In genomic region chr10:124738441-124738840, GRCh38 we compare ENCODE assay signal across 10 cellular contexts. TPM values are rescaled to one million over a fixed set of nuclear protein-coding genes. Genes with fewer than 3 reads are reported as not detected.
DNase-seq lines count a peak whose midpoint lies in the region; ATAC-seq and TF ChIP-seq lines count a peak whose summit lies in the region.
"Had no signal": no experiment of that assay in that cellular context is flagged by ENCODE, and none has a peak within 500 bp of the region (broad histone marks: within the 10 kb centered on the region; RNA-seq: fewer than 3 reads in every experiment).

No MANE protein-coding gene starts in this region.

- no peak overlapping the region for H3K4me3 ChIP-seq in subcutaneous abdominal adipose tissue (ENCODE audit: low read depth in 1 of 5, low read length in 5 of 5)

- peak overlapping the region; percentile 54 for H3K27ac ChIP-seq in layer of hippocampus (ENCODE audit: low read depth, low read length)
- H3K27ac ChIP-seq in subcutaneous abdominal adipose tissue (ENCODE audit: low read depth, low read length): peak overlapping the region; percentile 90

- peaks cover 40 to 98% (median 94%) of the 10 kb centered on the region in 5 donors for H3K4me1 ChIP-seq in subcutaneous abdominal adipose tissue (ENCODE audit: control insufficient read depth in 5 of 5, insufficient read depth in 5 of 5, low read length in 5 of 5)

- H3K9me3 Mint-ChIP-seq in IgD-negative memory B cell (no peaks in the 10 kb centered on the region), activated B cell treated with CpG ODN at 0.5 μM for 24 hours (no peaks in the 10 kb centered on the region)
- H3K9me3 Mint-ChIP-seq: neural crest cell had no signal

- CTCF ChIA-PET in activated B cell treated with CpG ODN at 0.5 μM for 24 hours (lab: Charles Lee): interaction anchor here (1.3 to 4.9 kb wide), 2 partner anchors 17 to 203 kb away, joined by 5 to 178 read pairs; no protein-coding TSS in a partner anchor

- peaks cover 63 to 82% (median 77%) of the 10 kb centered on the region in 3 donors for H3K4me1 Mint-ChIP-seq in IgD-negative memory B cell
- H3K4me1 Mint-ChIP-seq in activated B cell treated with CpG ODN at 0.5 μM for 24 hours: peaks cover 94% of the 10 kb centered on the region

- no peak for ATAC-seq in activated B cell treated with CpG ODN at 0.5 μM for 24 hours (ENCODE audit: low read depth)

- H3K9me3 ChIP-seq in subcutaneous abdominal adipose tissue (ENCODE audit: control insufficient read depth in 5 of 5, low read length in 5 of 5): no peaks in the 10 kb centered on the region

- no peak for TF ChIP-seq CTCF in activated B cell treated with CpG ODN at 0.5 μM for 24 hours (IDR thresholded peaks at IDR 0.05)

- POLR2A ChIA-PET in activated B cell treated with CpG ODN at 0.5 μM for 24 hours (lab: Charles Lee): interaction anchor here (0.9 to 5.2 kb wide), 6 partner anchors 7 to 96 kb away, joined by 3 to 312 read pairs (median 28); no protein-coding TSS in a partner anchor

- peaks cover 0 to 6% (median 0%) of the 10 kb centered on the region in 5 donors for H3K36me3 ChIP-seq in subcutaneous abdominal adipose tissue (ENCODE audit: control insufficient read depth in 5 of 5, insufficient read depth in 5 of 5, low read length in 5 of 5)

- intact Hi-C loops in activated B cell treated with CpG ODN at 0.5 μM for 24 hours (cut with micrococcal nuclease): no loop called here

- H3K27me3 Mint-ChIP-seq in IgD-negative memory B cell (no peaks in the 10 kb centered on the region), activated B cell treated with CpG ODN at 0.5 μM for 24 hours (no peaks in the 10 kb centered on the region)

- H3K27ac Mint-ChIP-seq in IgD-negative memory B cell (peak overlapping the region; percentile 69 to 98 (median 97)), activated B cell treated with CpG ODN at 0.5 μM for 24 hours (peak overlapping the region; percentile 97)

- H3K4me3 Mint-ChIP-seq in IgD-negative memory B cell (peak overlapping the region in 3 of 4 donors; percentile 89 to 99 (median 94)), activated B cell treated with CpG ODN at 0.5 μM for 24 hours (peak overlapping the region; percentile 29)

- H3K9ac ChIP-seq in subcutaneous abdominal adipose tissue (ENCODE audit: low read length in 5 of 5): peak overlapping the region in 1 of 5 donors; percentile 10

- DNase-seq in activated B cell treated with CpG ODN at 0.5 μM for 24 hours: no peak
- DNase-seq in ecto neural progenitor cell (ENCODE audit: low spot score): no peak
- no peak for DNase-seq in NCI-H526 (lab: John Stamatoyannopoulos, UW)
- DNase-seq in NK-92 (lab: John Stamatoyannopoulos, UW; ENCODE audit: unreplicated experiment): no peak
- DNase-seq: DMS153, T-helper 9 cell had no signal

- H3K36me3 Mint-ChIP-seq in IgD-negative memory B cell (peaks cover 8% of the 10 kb centered on the region), activated B cell treated with CpG ODN at 0.5 μM for 24 hours (ENCODE audit: low read depth) (peaks cover 31% of the 10 kb centered on the region)

- H3K27me3 ChIP-seq in layer of hippocampus (ENCODE audit: control insufficient read depth, insufficient read depth, low read length) (no peaks in the 10 kb centered on the region), subcutaneous abdominal adipose tissue (ENCODE audit: control insufficient read depth in 5 of 5, insufficient read depth in 4 of 5, low read length in 5 of 5) (no peaks in the 10 kb centered on the region)

RNA-seq across cellular contexts. Expression of gene FAM53B, which starts 5.7 kb away (rescaled TPM):
- polyA plus RNA-seq in IgD-negative memory B cell: 48.9 TPM
- total RNA-seq in activated B cell treated with CpG ODN at 0.5 μM for 24 hours: 70.9 and 73.9 TPM in 2 replicates

RNA-seq across cellular contexts. Expression of gene EEF1AKMT2, which starts 53.2 kb away (rescaled TPM):
- polyA plus RNA-seq in IgD-negative memory B cell: 23.3 TPM
- 16.5 and 17.0 TPM in 2 replicates for total RNA-seq in activated B cell treated with CpG ODN at 0.5 μM for 24 hours
